Comparison of ENCODE assay signal across 13 cellular contexts in the genomic region with DNA sequence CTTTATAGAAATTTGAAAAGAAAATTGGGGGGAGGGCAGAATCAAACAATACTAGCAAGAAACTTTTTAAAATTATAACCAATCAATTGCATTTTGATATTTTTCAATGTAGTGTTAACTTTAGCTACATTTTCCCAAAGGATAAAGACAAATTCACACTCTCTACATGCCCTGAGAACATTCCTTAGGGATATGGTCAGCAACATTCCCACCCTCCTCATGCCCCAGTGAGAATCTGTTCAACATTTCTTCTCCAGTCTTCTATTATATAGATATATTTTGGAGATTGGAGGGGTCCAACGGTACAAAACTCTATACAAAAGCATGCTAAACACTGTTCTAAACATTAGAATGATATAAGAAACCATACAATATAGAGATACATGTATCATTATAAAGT. TPM values are rescaled to one million over a fixed set of nuclear protein-coding genes. Genes with fewer than 3 reads are reported as not detected.
DNase-seq lines count a peak whose midpoint lies in the region; ATAC-seq and TF ChIP-seq lines count a peak whose summit lies in the region.
"Had no signal": no experiment of that assay in that cellular context is flagged by ENCODE, and none has a peak within 500 bp of the region (broad histone marks: within the 10 kb centered on the region; RNA-seq: fewer than 3 reads in every experiment).

No MANE protein-coding gene starts in this region.

- no peaks in the 10 kb centered on the region for H3K9me3 ChIP-seq in IMR-90 (ENCODE audit: control insufficient read depth, insufficient read depth, low read length)

- H3K36me3 ChIP-seq in IMR-90 (ENCODE audit: control insufficient read depth, insufficient read depth, low read length) (no peaks in the 10 kb centered on the region), mesendoderm (ENCODE audit: control insufficient read depth, insufficient read depth, low read length) (no peaks in the 10 kb centered on the region)
- H3K36me3 ChIP-seq: BLaER1 treated with 17β-estradiol and CSF1 and Interleukin-3, amounts not matched to agents 10 nM and 100 nM had no signal

- H3K27me3 Mint-ChIP-seq in endothelial cell (ENCODE audit: unreplicated experiment): peaks cover 6% of the 10 kb centered on the region
- H3K27me3 Mint-ChIP-seq: CD4-positive, CD25-positive, alpha-beta regulatory T cell had no signal

- H3K79me1 ChIP-seq in IMR-90 (ENCODE audit: low read depth in 1 of 2, low read length in 2 of 2): no peaks in the 10 kb centered on the region
- no peaks in the 10 kb centered on the region for H3K79me1 ChIP-seq in mesendoderm (ENCODE audit: low read length)

- H4K5ac ChIP-seq in IMR-90 (ENCODE audit: low read depth, low read length) (no peak overlapping the region), mesendoderm (ENCODE audit: low read length) (no peak overlapping the region)

- H3K9ac ChIP-seq in IMR-90 (ENCODE audit: low read depth, low read length) (no peak overlapping the region), mesendoderm (ENCODE audit: low read length) (no peak overlapping the region)
- H3K9ac ChIP-seq: BLaER1 treated with 17β-estradiol and CSF1 and Interleukin-3, amounts not matched to agents 10 nM and 100 nM had no signal

- in situ Hi-C loops in IMR-90 (cut with MboI; ENCODE audit: low sequenced_read_pairs): loop anchor here (25.0 kb wide), 1 partner anchor 1510 kb away; a partner anchor contains a TSS

- H3K4me1 ChIP-seq in IMR-90 (ENCODE audit: control insufficient read depth, insufficient read depth, low read length) (peaks cover 3% of the 10 kb centered on the region), mesendoderm (ENCODE audit: control insufficient read depth, low read depth, low read length) (peaks cover 2% of the 10 kb centered on the region)

- ATAC-seq in IMR-90 (ENCODE audit: low read depth) (no peak), GM19328 (IDR thresholded peaks at IDR 0.05; ENCODE audit: unreplicated experiment) (no peak)

- H3K4me3 ChIP-seq in IMR-90 (ENCODE audit: insufficient read depth, low read depth, low read length) (no peak overlapping the region), mesendoderm (ENCODE audit: low read length) (no peak overlapping the region)
- H3K4me3 ChIP-seq: BLaER1 treated with 17β-estradiol and CSF1 and Interleukin-3, amounts not matched to agents 10 nM and 100 nM had no signal

- CTCF ChIA-PET in IMR-90 (lab: Yijun Ruan, JAX): no interaction called here

- H3K9me1 ChIP-seq in IMR-90 (ENCODE audit: insufficient read depth, low read length): peaks cover 3% of the 10 kb centered on the region

- no peak for TF ChIP-seq RAD21 in IMR-90 (IDR thresholded peaks at IDR 0.05; ENCODE audit: low read length)

- H3K27ac ChIP-seq in IMR-90 (ENCODE audit: insufficient read depth, low read length) (no peak overlapping the region), mesendoderm (ENCODE audit: low read depth, low read length) (no peak overlapping the region)
- H3K27ac ChIP-seq: BLaER1 treated with 17β-estradiol and CSF1 and Interleukin-3, amounts not matched to agents 10 nM and 100 nM had no signal

- no peak overlapping the region for H3K4ac ChIP-seq in IMR-90 (ENCODE audit: low read depth, low read length)
- H3K4ac ChIP-seq in mesendoderm (ENCODE audit: low read depth, low read length): no peak overlapping the region

- dilution Hi-C loops in IMR-90 (cut with HindIII; ENCODE audit: low sequenced_read_pairs, unreplicated experiment): no loop called here

- intact Hi-C loops in IMR-90 (cut with micrococcal nuclease): no loop called here

- H3K27me3 ChIP-seq in IMR-90 (ENCODE audit: control insufficient read depth, insufficient read depth, low read length) (no peaks in the 10 kb centered on the region), mesendoderm (ENCODE audit: insufficient read depth, low read length, poor library complexity) (no peaks in the 10 kb centered on the region)
- H3K27me3 ChIP-seq: BLaER1 treated with 17β-estradiol and CSF1 and Interleukin-3, amounts not matched to agents 10 nM and 100 nM had no signal

- WGBS in IMR-90 (ENCODE audit: extremely low coverage in 2 of 2, insufficient read length in 1 of 2), 2 experiments: no CpG with 5 or more reads among the region's 1 CpG
- WGBS in mesendoderm (ENCODE audit: extremely low coverage, insufficient coverage, low lambda C conversion rate): no CpG with 5 or more reads among the region's 1 CpG

- POLR2A ChIA-PET in IMR-90 (lab: Charles Lee; ENCODE audit: unreplicated experiment): no interaction called here

- no peaks in the 10 kb centered on the region for H3K9me3 Mint-ChIP-seq in endothelial cell (ENCODE audit: unreplicated experiment)

- no peak overlapping the region for H3K4me3 Mint-ChIP-seq in endothelial cell (ENCODE audit: unreplicated experiment)
- H3K4me3 Mint-ChIP-seq: CD4-positive, CD25-positive, alpha-beta regulatory T cell had no signal

- H2AFZ ChIP-seq in IMR-90 (replicated peaks; ENCODE audit: low read length, poor library complexity): no peak overlapping the region

- H4K8ac ChIP-seq in IMR-90 (ENCODE audit: low read depth in 2 of 2, low read length in 2 of 2) (no peak overlapping the region), mesendoderm (ENCODE audit: low read depth, low read length) (no peak overlapping the region)

- no peaks in the 10 kb centered on the region for H4K20me1 ChIP-seq in IMR-90 (ENCODE audit: insufficient read depth, low read length)
- H4K20me1 ChIP-seq: BLaER1 treated with 17β-estradiol and CSF1 and Interleukin-3, amounts not matched to agents 10 nM and 100 nM had no signal

- H3K23ac ChIP-seq in IMR-90 (ENCODE audit: low read depth, low read length) (no peak overlapping the region), mesendoderm (ENCODE audit: low read length) (no peak overlapping the region)

- H2BK5ac ChIP-seq in IMR-90 (ENCODE audit: low read depth, low read length, poor library complexity, severe bottlenecking) (no peak overlapping the region), mesendoderm (ENCODE audit: low read length) (no peak overlapping the region)

- TF ChIP-seq POLR2A in IMR-90 (IDR thresholded peaks at IDR 0.05; ENCODE audit: low read depth, low read length): no peak

- no peak overlapping the region for H3K18ac ChIP-seq in IMR-90 (ENCODE audit: low read depth, low read length)
- H3K18ac ChIP-seq in mesendoderm (ENCODE audit: low read length): no peak overlapping the region

- no peak overlapping the region for H4K91ac ChIP-seq in IMR-90 (ENCODE audit: insufficient read depth, low read depth, low read length)

- DNase-seq in EL: peak; percentile 53
- DNase-seq in IMR-90: peak; percentile 15
- peak; percentile 56 for DNase-seq in astrocyte of the hippocampus (ENCODE audit: low read depth, low spot score)
- peak; percentile 34 for DNase-seq in mesendoderm
- no peak for DNase-seq in endothelial cell (ENCODE audit: low spot score)
- DNase-seq in NCI-H1105 treated with DMSO at 0.1 percent for 48 hours (lab: John Stamatoyannopoulos, UW): no peak
- no peak for DNase-seq in DMS 273 (lab: John Stamatoyannopoulos, UW; ENCODE audit: unreplicated experiment)
- DNase-seq: ACHN; CD4-positive, CD25-positive, alpha-beta regulatory T cell; DMS 273 treated with DMSO at 0.1 percent for 48 hours; GDM1 had no signal

- H3K36me3 Mint-ChIP-seq in endothelial cell (ENCODE audit: low read depth, unreplicated experiment): no peaks in the 10 kb centered on the region
- H3K36me3 Mint-ChIP-seq: CD4-positive, CD25-positive, alpha-beta regulatory T cell had no signal

- H3K14ac ChIP-seq in IMR-90 (replicated peaks; ENCODE audit: low read depth, low read length): no peak overlapping the region

- H3K4me2 ChIP-seq in IMR-90 (ENCODE audit: low read depth, low read length): no peak overlapping the region
- H3K4me2 ChIP-seq in mesendoderm (ENCODE audit: low read length): no peak overlapping the region
- H3K4me2 ChIP-seq: BLaER1 treated with 17β-estradiol and CSF1 and Interleukin-3, amounts not matched to agents 10 nM and 100 nM had no signal

- no peak overlapping the region for H2AK9ac ChIP-seq in IMR-90 (replicated peaks; ENCODE audit: low read depth, low read length, poor library complexity)

- H3K4me1 Mint-ChIP-seq in endothelial cell (ENCODE audit: unreplicated experiment): no peaks in the 10 kb centered on the region
- H3K4me1 Mint-ChIP-seq: CD4-positive, CD25-positive, alpha-beta regulatory T cell had no signal

- H2BK15ac ChIP-seq in IMR-90 (ENCODE audit: low read depth, low read length) (no peak overlapping the region), mesendoderm (replicated peaks; ENCODE audit: low read depth) (no peak overlapping the region)

- no peak overlapping the region for H2BK20ac ChIP-seq in IMR-90 (ENCODE audit: low read depth, low read length)

- H3K27ac Mint-ChIP-seq in endothelial cell (ENCODE audit: unreplicated experiment): no peak overlapping the region
- H3K27ac Mint-ChIP-seq: CD4-positive, CD25-positive, alpha-beta regulatory T cell had no signal

- H2AK5ac ChIP-seq in IMR-90 (ENCODE audit: low read depth, low read length) (no peak overlapping the region), mesendoderm (ENCODE audit: low read length) (no peak overlapping the region)

- H3K56ac ChIP-seq in IMR-90 (ENCODE audit: extremely low read depth, insufficient read depth, low read length) (no peak overlapping the region), mesendoderm (ENCODE audit: low read length) (no peak overlapping the region)

- no peak for TF ChIP-seq CTCF in IMR-90 (conservative IDR thresholded peaks at IDR 0.05; ENCODE audit: low read depth, low read length)
- no peak for TF ChIP-seq CTCF in endothelial cell (IDR thresholded peaks at IDR 0.05; ENCODE audit: unreplicated experiment)

- H3K79me2 ChIP-seq in mesendoderm (ENCODE audit: control insufficient read depth, insufficient read depth, low read length): no peaks in the 10 kb centered on the region

- BruUV-seq in IMR-90 (replicated peaks; lab: Mats Ljungman, UMichigan): no TSS peak

- H2BK120ac ChIP-seq in IMR-90 (ENCODE audit: low read depth, low read length) (no peak overlapping the region), mesendoderm (ENCODE audit: low read depth, low read length) (no peak overlapping the region)

TF ChIP-seq in IMR-90, 13 proteins besides CTCF, POLR2A, EP300 and RAD21:
- TF ChIP-seq CHD1 (IDR thresholded peaks at IDR 0.05; ENCODE audit: low read depth, low read length) (no peak), BHLHE40 (IDR thresholded peaks at IDR 0.05; ENCODE audit: low read depth, low read length) (no peak)

RNA-seq across cellular contexts. Expression of a gene that starts 11.6 kb away (rescaled TPM):
- total RNA-seq in IMR-90 (2012; rRNA removed): 9.9 and 10.6 TPM in 2 replicates
- polyA plus RNA-seq in IMR-90 (2012; rRNA removed): 45.2 and 52.9 TPM in 2 replicates
- 21.4 and 25.6 TPM in 2 replicates for polyA plus RNA-seq in IMR-90 (2012; cell fraction: cytosol; rRNA removed)
- 9.8 and 36.9 TPM in 2 replicates for polyA plus RNA-seq in IMR-90 (2012; cell fraction: nucleus; rRNA removed; ENCODE audit: low replicate concordance)
- polyA plus RNA-seq in mesendoderm (2013, experiment 1 of 2): 0.86 TPM
- polyA plus RNA-seq in mesendoderm (2013, experiment 2 of 2): 0.78 TPM
- total RNA-seq in endothelial cell (ENCODE audit: unreplicated experiment): not detected
- total RNA-seq: CD4-positive, CD25-positive, alpha-beta regulatory T cell had no signal
- polyA plus RNA-seq: CD4-positive, CD25-positive, alpha-beta regulatory T cell had no signal

Comparison
In these comparisons a context has a peak if more than half of its experiments do, and no peak if none do; other contexts are left out.
1. DNase-seq: peak in EL (single experiment), IMR-90 (single experiment), astrocyte of the hippocampus (single experiment) and mesendoderm (single experiment); none in endothelial cell (single experiment), NCI-H1105 treated with DMSO at 0.1 percent for 48 hours (single experiment) and DMS 273 (single experiment).
2. RNA of a gene that starts 11.6 kb away (total RNA-seq): 9.9 to 10.6 TPM in IMR-90; not detected in endothelial cell (single experiment); every median in the first group is over 10 times any median in the second.